In genomic region chr22:48864748-48865147, GRCh38 we compare ENCODE assay signal across 29 cellular contexts.
"Had no signal": no experiment of that assay in that cellular context is flagged by ENCODE, and none has a peak within 500 bp of the region (broad histone marks: within the 10 kb centered on the region; RNA-seq: fewer than 3 reads in every experiment).

No MANE protein-coding gene starts in this region.

- H3K27me3 Mint-ChIP-seq: dendritic cell treated with granulocyte-macrophage colony-stimulating factor and Interleukin-4, amounts not matched to agents 40 ng/mL and 50 ng/mL, for 4 days; memory B cell had no signal

- H3K27ac ChIP-seq: colonic mucosa, esophagus muscularis mucosa, foreskin keratinocyte, gastroesophageal sphincter, heart right ventricle, ovary, psoas muscle, suprapubic skin, transverse colon had no signal

- H3K36me3 ChIP-seq: colonic mucosa, esophagus muscularis mucosa, gastroesophageal sphincter, heart right ventricle, ovary, suprapubic skin, transverse colon had no signal

- H3K36me3 Mint-ChIP-seq: memory B cell, natural killer cell had no signal

- H3K9me3 Mint-ChIP-seq: natural killer cell had no signal

- H3K4me3 ChIP-seq: colonic mucosa, esophagus muscularis mucosa, gastroesophageal sphincter, heart right ventricle, lung, ovary, psoas muscle, suprapubic skin, transverse colon had no signal

- H3K4me1 Mint-ChIP-seq: memory B cell; natural killer cell; stimulated activated naive CD8-positive, alpha-beta T cell treated with anti-CD3 and anti-CD28 coated beads, Interleukin-15, amount 100 ng/mL, for 72 hours had no signal

- H3K9me3 ChIP-seq: colonic mucosa, ovary, psoas muscle, suprapubic skin, transverse colon had no signal

- H3K27me3 ChIP-seq: colonic mucosa, foreskin keratinocyte, ovary, transverse colon had no signal

- H3K4me3 Mint-ChIP-seq: dendritic cell treated with granulocyte-macrophage colony-stimulating factor and Interleukin-4, amounts not matched to agents 40 ng/mL and 50 ng/mL, for 4 days; memory B cell; natural killer cell; stimulated activated naive CD8-positive, alpha-beta T cell treated with anti-CD3 and anti-CD28 coated beads, Interleukin-15, amount 100 ng/mL, for 72 hours had no signal

- H3K27ac Mint-ChIP-seq: dendritic cell treated with granulocyte-macrophage colony-stimulating factor and Interleukin-4, amounts not matched to agents 40 ng/mL and 50 ng/mL, for 4 days; memory B cell; natural killer cell; stimulated activated naive CD8-positive, alpha-beta T cell treated with anti-CD3 and anti-CD28 coated beads, Interleukin-15, amount 100 ng/mL, for 72 hours had no signal

- DNase-seq: colonic mucosa; effector CD8-positive, alpha-beta T cell; foreskin keratinocyte; heart right ventricle; hippocampal formation; kidney glomerular epithelial cell; left ventricle myocardium superior; natural killer cell; occipital lobe; ovary; psoas muscle; small intestine; stimulated activated CD4-positive, alpha-beta T cell treated with anti-CD3 and anti-CD28 coated beads, Interleukin-12 subunit alpha, Interleukin-12 subunit beta, amount 100 ng/mL, for 4 hours; stimulated activated CD4-positive, alpha-beta T cell treated with anti-CD3 and anti-CD28 coated beads, Interleukin-1b, Interleukin-23, amount 100 ng/mL, for 48 hours; stimulated activated CD4-positive, alpha-beta T cell treated with anti-CD3 and anti-CD28 coated beads, Interleukin-4, amount 100 ng/mL, for 1 hour; stimulated activated CD8-positive, alpha-beta memory T cell treated with anti-CD3 and anti-CD28 coated beads, Interleukin-4, amount 100 ng/mL, for 48 hours; stimulated activated naive CD4-positive, alpha-beta T cell; stimulated activated naive CD8-positive, alpha-beta T cell treated with anti-CD3 and anti-CD28 coated beads, Interleukin-15, amount 100 ng/mL, for 72 hours; transverse colon had no signal

- FAIRE-seq: endothelial cell of umbilical vein, islet of Langerhans, small intestine had no signal

- H3K4me1 ChIP-seq: colonic mucosa, esophagus muscularis mucosa, foreskin keratinocyte, gastroesophageal sphincter, heart right ventricle, psoas muscle, suprapubic skin, transverse colon had no signal

- ATAC-seq: foreskin keratinocyte; gastroesophageal sphincter; heart right ventricle; left colon; left ventricle myocardium superior; natural killer cell; psoas muscle; right cardiac atrium; stimulated activated naive CD8-positive, alpha-beta T cell treated with anti-CD3 and anti-CD28 coated beads, Interleukin-15, amount 100 ng/mL, for 72 hours had no signal
